Comparison of ENCODE assay signal across 18 cellular contexts in the genomic region with DNA sequence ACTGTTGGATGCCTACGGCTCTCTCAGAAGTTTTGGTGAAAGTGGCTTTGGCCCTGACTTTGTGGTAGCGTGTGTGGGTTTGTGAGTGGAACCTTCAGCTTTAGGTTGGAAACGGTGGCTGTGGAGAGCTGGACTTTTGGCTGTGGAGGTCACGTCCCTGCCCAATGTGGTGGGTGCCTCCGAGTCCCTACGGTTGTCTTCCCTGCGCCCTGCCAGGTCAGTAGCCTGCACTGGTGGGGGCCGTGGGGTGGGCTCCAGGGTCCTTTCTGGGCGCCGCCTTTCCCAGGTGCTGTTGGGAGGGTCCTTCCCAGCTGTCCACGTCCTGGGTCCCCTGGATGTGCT. TPM values are rescaled to one million over a fixed set of nuclear protein-coding genes. Genes with fewer than 3 reads are reported as not detected.
DNase-seq lines count a peak whose midpoint lies in the region; ATAC-seq lines count a peak whose summit lies in the region.
"Had no signal": no experiment of that assay in that cellular context is flagged by ENCODE, and none has a peak within 500 bp of the region (broad histone marks: within the 10 kb centered on the region; RNA-seq: fewer than 3 reads in every experiment).

No MANE protein-coding gene starts in this region.

- peak overlapping the region; percentile 72 for H3K4me3 Mint-ChIP-seq in activated CD8-positive, alpha-beta memory T cell treated with anti-CD3 and anti-CD28 coated beads, Interleukin-2, amount 10 ng/mL, durations not matched to agents 7 days and 5 days
- peak overlapping the region; percentile 13 for H3K4me3 Mint-ChIP-seq in central memory CD8-positive, alpha-beta T cell
- no peak overlapping the region for H3K4me3 Mint-ChIP-seq in T-helper 2 cell treated with Interferon-gamma antibody and Interleukin-4, amounts not matched to agents 5 μg/mL and 100 μg/mL, for 36 hours
- H3K4me3 Mint-ChIP-seq: CD8-positive, alpha-beta T cell; nephron had no signal

- H3K9me3 Mint-ChIP-seq in activated CD8-positive, alpha-beta memory T cell treated with anti-CD3 and anti-CD28 coated beads, Interleukin-2, amount 10 ng/mL, durations not matched to agents 7 days and 5 days (ENCODE audit: low read depth), result no peaks in the 10 kb centered on the region
- no peaks in the 10 kb centered on the region for H3K9me3 Mint-ChIP-seq in central memory CD8-positive, alpha-beta T cell
- no peaks in the 10 kb centered on the region for H3K9me3 Mint-ChIP-seq in T-helper 2 cell treated with Interferon-gamma antibody and Interleukin-4, amounts not matched to agents 5 μg/mL and 100 μg/mL, for 36 hours
- H3K9me3 Mint-ChIP-seq: CD8-positive, alpha-beta T cell; nephron had no signal

- no peaks in the 10 kb centered on the region for H3K27me3 Mint-ChIP-seq in activated CD8-positive, alpha-beta memory T cell treated with anti-CD3 and anti-CD28 coated beads, Interleukin-2, amount 10 ng/mL, durations not matched to agents 7 days and 5 days
- H3K27me3 Mint-ChIP-seq in central memory CD8-positive, alpha-beta T cell, result peaks cover 6% of the 10 kb centered on the region
- H3K27me3 Mint-ChIP-seq in T-helper 2 cell treated with Interferon-gamma antibody and Interleukin-4, amounts not matched to agents 5 μg/mL and 100 μg/mL, for 36 hours (ENCODE audit: low read depth), result no peaks in the 10 kb centered on the region

- ATAC-seq in activated CD8-positive, alpha-beta memory T cell treated with anti-CD3 and anti-CD28 coated beads, Interleukin-2, amount 10 ng/mL, durations not matched to agents 7 days and 5 days, result no peak
- no peak for ATAC-seq in central memory CD8-positive, alpha-beta T cell (replicated peaks; ENCODE audit: extremely low read depth, poor library complexity, severe bottlenecking)
- no peak for ATAC-seq in HG03520 (IDR thresholded peaks at IDR 0.05; ENCODE audit: unreplicated experiment)
- ATAC-seq in HG03457 (IDR thresholded peaks at IDR 0.05; ENCODE audit: unreplicated experiment), result no peak
- ATAC-seq: CD8-positive, alpha-beta T cell had no signal

- no peak for DNase-seq in activated CD8-positive, alpha-beta memory T cell treated with anti-CD3 and anti-CD28 coated beads, Interleukin-2, amount 10 ng/mL, durations not matched to agents 7 days and 5 days
- no peak for DNase-seq in activated CD8-positive, alpha-beta memory T cell treated with anti-CD3 and anti-CD28 coated beads, Interleukin-2, amount 50 U/mL, for 4 hours
- no peak for DNase-seq in MG63
- DNase-seq in central memory CD8-positive, alpha-beta T cell (ENCODE audit: low spot score in 2 of 2), result no peak
- DNase-seq in T-helper 2 cell treated with Interferon-gamma antibody and Interleukin-4, amounts not matched to agents 5 μg/mL and 100 μg/mL, for 36 hours (ENCODE audit: low spot score), result no peak
- DNase-seq: EL; foreskin melanocyte; mammary epithelial cell; stimulated activated CD4-positive, alpha-beta T cell treated with anti-CD3 and anti-CD28 coated beads, Interleukin-4, amount 100 ng/mL, for 1 hour; transverse colon had no signal

- H3K27me3 ChIP-seq in MG63 (no peaks in the 10 kb centered on the region), rectal smooth muscle tissue (ENCODE audit: control insufficient read depth, insufficient read depth, low read length) (no peaks in the 10 kb centered on the region)
- H3K27me3 ChIP-seq: right atrium auricular region, transverse colon had no signal

- peak overlapping the region; percentile 33 for H3K27ac ChIP-seq in rectal smooth muscle tissue (ENCODE audit: low read depth, low read length)
- H3K27ac ChIP-seq: right atrium auricular region had no signal

- peaks cover 22% of the 10 kb centered on the region for H3K4me1 Mint-ChIP-seq in activated CD8-positive, alpha-beta memory T cell treated with anti-CD3 and anti-CD28 coated beads, Interleukin-2, amount 10 ng/mL, durations not matched to agents 7 days and 5 days
- H3K4me1 Mint-ChIP-seq in central memory CD8-positive, alpha-beta T cell, result peaks cover 6% of the 10 kb centered on the region
- H3K4me1 Mint-ChIP-seq in T-helper 2 cell treated with Interferon-gamma antibody and Interleukin-4, amounts not matched to agents 5 μg/mL and 100 μg/mL, for 36 hours (ENCODE audit: low read depth), result peaks cover 3% of the 10 kb centered on the region

- H3K4me3 ChIP-seq in MG63, result peak overlapping the region; percentile 41
- no peak overlapping the region for H3K4me3 ChIP-seq in rectal smooth muscle tissue (ENCODE audit: low read length)
- H3K4me3 ChIP-seq: right atrium auricular region, transverse colon had no signal

- CTCF ChIA-PET in activated CD8-positive, alpha-beta memory T cell treated with anti-CD3 and anti-CD28 coated beads, Interleukin-2, amount 10 ng/mL, durations not matched to agents 7 days and 5 days (lab: Charles Lee), result no interaction called here

- no peaks in the 10 kb centered on the region for H3K36me3 Mint-ChIP-seq in activated CD8-positive, alpha-beta memory T cell treated with anti-CD3 and anti-CD28 coated beads, Interleukin-2, amount 10 ng/mL, durations not matched to agents 7 days and 5 days
- peaks cover 1% of the 10 kb centered on the region for H3K36me3 Mint-ChIP-seq in central memory CD8-positive, alpha-beta T cell (ENCODE audit: insufficient read depth)
- H3K36me3 Mint-ChIP-seq in T-helper 2 cell treated with Interferon-gamma antibody and Interleukin-4, amounts not matched to agents 5 μg/mL and 100 μg/mL, for 36 hours (ENCODE audit: low read depth), result no peaks in the 10 kb centered on the region
- H3K36me3 Mint-ChIP-seq: CD8-positive, alpha-beta T cell had no signal

- H3K36me3 ChIP-seq in MG63 (peaks cover 3% of the 10 kb centered on the region; the same call in 1 of the 2 replicates), rectal smooth muscle tissue (ENCODE audit: control insufficient read depth, insufficient read depth, low read length) (no peaks in the 10 kb centered on the region)
- H3K36me3 ChIP-seq: right atrium auricular region, transverse colon had no signal

- H3K27ac Mint-ChIP-seq in activated CD8-positive, alpha-beta memory T cell treated with anti-CD3 and anti-CD28 coated beads, Interleukin-2, amount 10 ng/mL, durations not matched to agents 7 days and 5 days, result peak overlapping the region; percentile 84
- no peak overlapping the region for H3K27ac Mint-ChIP-seq in central memory CD8-positive, alpha-beta T cell (ENCODE audit: low read depth)
- no peak overlapping the region for H3K27ac Mint-ChIP-seq in T-helper 2 cell treated with Interferon-gamma antibody and Interleukin-4, amounts not matched to agents 5 μg/mL and 100 μg/mL, for 36 hours
- H3K27ac Mint-ChIP-seq: CD8-positive, alpha-beta T cell had no signal

- no peaks in the 10 kb centered on the region for H3K9me3 ChIP-seq in MG63
- H3K9me3 ChIP-seq: right atrium auricular region, transverse colon had no signal

- H3K4me1 ChIP-seq in rectal smooth muscle tissue (ENCODE audit: control insufficient read depth, insufficient read depth, low read length), result no peaks in the 10 kb centered on the region
- H3K4me1 ChIP-seq: right atrium auricular region, transverse colon had no signal

- no peak overlapping the region for H3K9ac ChIP-seq in rectal smooth muscle tissue (ENCODE audit: low read length)

RNA-seq across cellular contexts. Expression of a gene that starts 11.1 kb away (rescaled TPM):
- under 1 TPM; 0.23 to 0.32 TPM for total RNA-seq in activated CD8-positive, alpha-beta memory T cell treated with anti-CD3 and anti-CD28 coated beads, Interleukin-2, amount 10 ng/mL, durations not matched to agents 7 days and 5 days
- total RNA-seq in MG63 (2014; rRNA removed; shearing (Covaris generic); ENCODE audit: low replicate concordance), result 2.1 TPM in 1 of 2 replicates, not detected in the other
- total RNA-seq: CD8-positive, alpha-beta T cell; HT-29; mammary epithelial cell had no signal

RNA-seq across cellular contexts. Expression of a gene that starts 30.9 kb away (rescaled TPM):
- 1,000 to 10,000 TPM; 1,010 to 1,163 TPM for total RNA-seq in activated CD8-positive, alpha-beta memory T cell treated with anti-CD3 and anti-CD28 coated beads, Interleukin-2, amount 10 ng/mL, durations not matched to agents 7 days and 5 days
- 3,110 and 4,078 TPM in 2 replicates for total RNA-seq in MG63 (2014; rRNA removed; shearing (Covaris generic); ENCODE audit: low replicate concordance)

RNA-seq across cellular contexts. Expression of a gene that starts 47.9 kb away (rescaled TPM):
- 10 to 100 TPM; 26.3 to 32.9 TPM for total RNA-seq in activated CD8-positive, alpha-beta memory T cell treated with anti-CD3 and anti-CD28 coated beads, Interleukin-2, amount 10 ng/mL, durations not matched to agents 7 days and 5 days
- total RNA-seq in MG63 (2014; rRNA removed; shearing (Covaris generic); ENCODE audit: low replicate concordance), result 26.0 and 71.0 TPM in 2 replicates

RNA-seq across cellular contexts. Expression of a gene that starts 52.0 kb away (rescaled TPM):
- total RNA-seq in activated CD8-positive, alpha-beta memory T cell treated with anti-CD3 and anti-CD28 coated beads, Interleukin-2, amount 10 ng/mL, durations not matched to agents 7 days and 5 days, result not detected
- not detected in 2 replicates for total RNA-seq in MG63 (2014; rRNA removed; shearing (Covaris generic); ENCODE audit: low replicate concordance)
- total RNA-seq: aorta; CD8-positive, alpha-beta T cell; HT-29; mammary epithelial cell; right atrium auricular region; transverse colon had no signal
